27 cellular contexts compared by ENCODE assay signal in the genomic region with DNA sequence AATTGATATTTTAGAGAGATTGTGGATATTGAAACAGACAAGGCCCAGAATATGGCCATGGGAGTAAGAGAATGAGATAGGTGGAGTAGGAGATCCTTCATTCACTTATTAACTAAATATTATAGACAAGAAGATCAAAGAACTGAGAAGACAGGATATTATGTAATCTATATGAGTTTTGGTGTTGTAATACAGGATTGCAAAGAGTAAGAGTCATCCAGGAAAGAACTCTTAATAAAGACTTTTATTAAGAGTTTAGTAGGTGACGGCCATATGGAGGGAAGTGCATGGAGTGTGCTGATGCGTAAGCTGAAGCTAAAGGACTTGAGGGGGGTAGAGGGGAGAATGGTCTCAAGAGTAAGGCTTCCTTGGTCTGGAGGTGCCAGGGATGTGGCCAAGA.
DNase-seq lines count a peak whose midpoint lies in the region; TF ChIP-seq lines count a peak whose summit lies in the region.
"Had no signal": no experiment of that assay in that cellular context is flagged by ENCODE, and none has a peak within 500 bp of the region (broad histone marks: within the 10 kb centered on the region; RNA-seq: fewer than 3 reads in every experiment).

No MANE protein-coding gene starts in this region.

- POLR2A ChIA-PET in RWPE1 (lab: Yijun Ruan, JAX; ENCODE audit: low non-redundant PET), result no interaction called here

- no peaks in the 10 kb centered on the region for H3K4me1 Mint-ChIP-seq in immature natural killer cell
- H3K4me1 Mint-ChIP-seq: activated naive CD8-positive, alpha-beta T cell treated with anti-CD3 and anti-CD28 coated beads, Interleukin-2, amount 10 ng/mL, durations not matched to agents 7 days and 5 days; B cell had no signal

- H3K4me3 ChIP-seq in ACC112 (ENCODE audit: low read depth, low read length), result no peak overlapping the region
- H3K4me3 ChIP-seq in fibroblast of pulmonary artery (replicated peaks; ENCODE audit: low read depth, low read length), result no peak overlapping the region
- H3K4me3 ChIP-seq in spleen, result no peak overlapping the region
- H3K4me3 ChIP-seq: dorsolateral prefrontal cortex, pancreas, transverse colon had no signal

- H3K4me1 ChIP-seq in ACC112 (ENCODE audit: control insufficient read depth, insufficient read depth, low read length, unreplicated experiment) (peaks cover 47% of the 10 kb centered on the region), spleen (no peaks in the 10 kb centered on the region)
- H3K4me1 ChIP-seq: pancreas, transverse colon had no signal

- H3K9me3 Mint-ChIP-seq in immature natural killer cell, result peaks cover 8 to 19% (median 18%) of the 10 kb centered on the region in 6 donors
- H3K9me3 Mint-ChIP-seq: activated naive CD8-positive, alpha-beta T cell treated with anti-CD3 and anti-CD28 coated beads, Interleukin-2, amount 10 ng/mL, durations not matched to agents 7 days and 5 days; T-helper 2 cell treated with Interferon-gamma antibody and Interleukin-4, amounts not matched to agents 5 μg/mL and 100 μg/mL, for 36 hours had no signal

- no peak overlapping the region for H2AFZ ChIP-seq in ACC112 (ENCODE audit: low read length, unreplicated experiment)

- TF ChIP-seq POLR2A in spleen (IDR thresholded peaks at IDR 0.05), result no peak

- peak; percentile 14 for DNase-seq in LoVo (ENCODE audit: low spot score)
- DNase-seq in RWPE1 (ENCODE audit: low spot score), result peak; percentile 34
- peak; percentile 45 for DNase-seq in fibroblast of pulmonary artery (ENCODE audit: low read depth)
- DNase-seq in immature natural killer cell, result no peak
- no peak for DNase-seq in spleen
- no peak for DNase-seq in DMS 273 treated with DMSO at 0.1 percent for 48 hours (lab: John Stamatoyannopoulos, UW)
- no peak for DNase-seq in T-helper 2 cell
- DNase-seq: activated CD4-positive, alpha-beta T cell treated with anti-CD3 and anti-CD28 coated beads for 4 hours; activated gamma-delta T cell; activated naive CD8-positive, alpha-beta T cell treated with anti-CD3 and anti-CD28 coated beads, Interleukin-2, amount 10 ng/mL, durations not matched to agents 7 days and 5 days; CD8-positive, alpha-beta T cell; DMS153; dorsolateral prefrontal cortex; glutamatergic neuron; KG1; kidney glomerular epithelial cell; NCI-H187 treated with DMSO at 0.1 percent for 48 hours; pancreas; Right ventricle myocardium superior; stimulated activated CD4-positive, alpha-beta T cell treated with anti-CD3 and anti-CD28 coated beads, Interleukin-12 subunit alpha, Interleukin-12 subunit beta, amount 100 ng/mL, for 4 hours; stimulated activated CD4-positive, alpha-beta T cell treated with anti-CD3 and anti-CD28 coated beads, Interleukin-4, amount 100 ng/mL, for 1 hour; transverse colon had no signal

- H3K27me3 Mint-ChIP-seq in immature natural killer cell (ENCODE audit: low read depth in 3 of 3), result peaks cover 0 to 3% (median 0%) of the 10 kb centered on the region in 3 donors
- H3K27me3 Mint-ChIP-seq: activated naive CD8-positive, alpha-beta T cell treated with anti-CD3 and anti-CD28 coated beads, Interleukin-2, amount 10 ng/mL, durations not matched to agents 7 days and 5 days; B cell had no signal

- no peak overlapping the region for H3K27ac Mint-ChIP-seq in immature natural killer cell
- H3K27ac Mint-ChIP-seq: activated naive CD8-positive, alpha-beta T cell treated with anti-CD3 and anti-CD28 coated beads, Interleukin-2, amount 10 ng/mL, durations not matched to agents 7 days and 5 days; B cell; CD8-positive, alpha-beta T cell; T-helper 2 cell treated with Interferon-gamma antibody and Interleukin-4, amounts not matched to agents 5 μg/mL and 100 μg/mL, for 36 hours had no signal

- H3K79me2 ChIP-seq in ACC112 (ENCODE audit: control insufficient read depth, insufficient read depth, low read length, unreplicated experiment), result no peaks in the 10 kb centered on the region

- no peak for TF ChIP-seq CTCF in RWPE1 (conservative IDR thresholded peaks at IDR 0.05; ENCODE audit: low read depth)
- TF ChIP-seq CTCF in fibroblast of pulmonary artery (IDR thresholded peaks at IDR 0.05; ENCODE audit: low read length, missing control alignments), result no peak
- no peak for TF ChIP-seq CTCF in spleen (IDR thresholded peaks at IDR 0.05 in 8 of 11, conservative IDR thresholded peaks at IDR 0.05 in 3 of 11)

- CTCF ChIA-PET in RWPE1 (lab: Yijun Ruan, JAX), result no interaction called here

- H3K36me3 ChIP-seq in ACC112 (ENCODE audit: insufficient read depth, low read length) (no peaks in the 10 kb centered on the region), spleen (no peaks in the 10 kb centered on the region)
- H3K36me3 ChIP-seq: pancreas, transverse colon had no signal

- no peaks in the 10 kb centered on the region for H3K36me3 Mint-ChIP-seq in immature natural killer cell
- H3K36me3 Mint-ChIP-seq: activated naive CD8-positive, alpha-beta T cell treated with anti-CD3 and anti-CD28 coated beads, Interleukin-2, amount 10 ng/mL, durations not matched to agents 7 days and 5 days; CD8-positive, alpha-beta T cell had no signal

- intact Hi-C loops in spleen (cut with DNase I; ENCODE audit: low total_unique reads), result no loop called here

- no peaks in the 10 kb centered on the region for H3K9me3 ChIP-seq in spleen
- H3K9me3 ChIP-seq: pancreas, transverse colon had no signal

- WGBS in spleen, 5 donors, result 74 to 91% (median 88%) methylated on average over 2 of the region's 2 CpGs

- no peak overlapping the region for H3K4me3 Mint-ChIP-seq in immature natural killer cell
- H3K4me3 Mint-ChIP-seq: activated naive CD8-positive, alpha-beta T cell treated with anti-CD3 and anti-CD28 coated beads, Interleukin-2, amount 10 ng/mL, durations not matched to agents 7 days and 5 days; B cell; CD8-positive, alpha-beta T cell; neural crest cell; T-helper 2 cell treated with Interferon-gamma antibody and Interleukin-4, amounts not matched to agents 5 μg/mL and 100 μg/mL, for 36 hours had no signal

- H3K27ac ChIP-seq in ACC112 (ENCODE audit: low read depth, low read length) (peak overlapping the region; percentile 81), RWPE1 (no peak overlapping the region), spleen (no peak overlapping the region)
- H3K27ac ChIP-seq: dorsolateral prefrontal cortex, pancreas, transverse colon, VCaP had no signal

- H3K27me3 ChIP-seq in ACC112 (ENCODE audit: insufficient read depth, low read length) (no peaks in the 10 kb centered on the region), spleen (replicated peaks in 1 of 7) (no peaks in the 10 kb centered on the region)
- H3K27me3 ChIP-seq: dorsolateral prefrontal cortex, pancreas, transverse colon had no signal

Comparison
In these comparisons a context has a peak if more than half of its experiments do, and no peak if none do; other contexts are left out.
1. DNase-seq: peak in LoVo (single experiment), RWPE1 (single experiment) and fibroblast of pulmonary artery (single experiment); none in immature natural killer cell (0 of 3), spleen (single experiment), DMS 273 treated with DMSO at 0.1 percent for 48 hours (single experiment) and T-helper 2 cell (0 of 5).